Comparison of ENCODE assay signal across 10 cellular contexts in the genomic region with DNA sequence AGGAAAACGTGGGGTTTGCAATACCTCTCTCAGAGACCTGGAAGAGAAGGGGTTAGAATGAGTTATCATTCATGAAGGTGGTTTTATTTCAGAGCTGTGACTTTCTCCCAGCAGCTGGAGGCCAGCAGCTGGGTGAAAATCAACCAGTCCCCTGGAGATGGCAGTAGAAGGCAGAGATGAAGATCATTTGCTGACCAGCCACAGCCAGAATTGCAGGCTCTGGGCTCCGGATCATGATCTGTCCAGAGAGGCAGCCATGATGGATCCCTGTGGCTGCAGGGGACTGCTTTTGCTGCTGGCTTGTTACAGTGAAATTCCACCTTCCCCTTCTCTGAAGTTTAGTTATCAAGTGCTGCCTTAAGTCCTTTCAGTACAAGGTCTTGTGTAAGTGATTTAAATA. TPM values are rescaled to one million over a fixed set of nuclear protein-coding genes. Genes with fewer than 3 reads are reported as not detected.
A peak's percentile ranks its signal among the peaks of the same experiment; 100 is the strongest.
DNase-seq lines count a peak whose midpoint lies in the region; ATAC-seq and TF ChIP-seq lines count a peak whose summit lies in the region.
"Had no signal": no experiment of that assay in that cellular context is flagged by ENCODE, and none has a peak within 500 bp of the region (broad histone marks: within the 10 kb centered on the region; RNA-seq: fewer than 3 reads in every experiment).

No MANE protein-coding gene starts in this region.

- no CpG with 5 or more reads among the region's 2 CpGs for WGBS in IMR-90 (ENCODE audit: extremely low coverage in 2 of 2, insufficient read length in 1 of 2), 2 experiments
- WGBS in right lobe of liver (ENCODE audit: insufficient coverage, low coverage, low lambda C conversion rate, missing lambda C conversion rate) = 34% methylated on average over 2 of the region's 2 CpGs
- WGBS in prostate gland = 30% methylated on average over 2 of the region's 2 CpGs

- H3K27ac ChIP-seq in IMR-90 (ENCODE audit: insufficient read depth, low read length) (no peak overlapping the region), brain microvascular endothelial cell (no peak overlapping the region), right lobe of liver (no peak overlapping the region), prostate gland (no peak overlapping the region)
- H3K27ac ChIP-seq: upper lobe of left lung had no signal

- TF ChIP-seq RAD21 in IMR-90 (IDR thresholded peaks at IDR 0.05; ENCODE audit: low read length) = no peak

- H3K36me3 ChIP-seq in BE2C (no peaks in the 10 kb centered on the region), IMR-90 (ENCODE audit: control insufficient read depth, insufficient read depth, low read length) (no peaks in the 10 kb centered on the region), brain microvascular endothelial cell (replicated peaks) (no peaks in the 10 kb centered on the region), right lobe of liver (no peaks in the 10 kb centered on the region), prostate gland (no peaks in the 10 kb centered on the region)
- H3K36me3 ChIP-seq: upper lobe of left lung had no signal

- no peak overlapping the region for H4K5ac ChIP-seq in IMR-90 (ENCODE audit: low read depth, low read length)

- H2AK5ac ChIP-seq in IMR-90 (ENCODE audit: low read depth, low read length) = no peak overlapping the region

- CTCF ChIA-PET in IMR-90 (lab: Yijun Ruan, JAX) = interaction anchor here (0.6 to 1.2 kb wide), 2 partner anchors 17 to 300 kb away, joined by 3 read pairs; no protein-coding TSS in a partner anchor

- no peak overlapping the region for H2BK15ac ChIP-seq in IMR-90 (ENCODE audit: low read depth, low read length)

- H3K4ac ChIP-seq in IMR-90 (ENCODE audit: low read depth, low read length) = no peak overlapping the region

- no peak overlapping the region for H2AK9ac ChIP-seq in IMR-90 (replicated peaks; ENCODE audit: low read depth, low read length, poor library complexity)

- H3K9me3 ChIP-seq in BE2C (no peaks in the 10 kb centered on the region), IMR-90 (ENCODE audit: control insufficient read depth, insufficient read depth, low read length) (no peaks in the 10 kb centered on the region), right lobe of liver (no peaks in the 10 kb centered on the region), prostate gland (no peaks in the 10 kb centered on the region)
- H3K9me3 ChIP-seq: upper lobe of left lung had no signal

- no peak overlapping the region for H2AFZ ChIP-seq in IMR-90 (replicated peaks; ENCODE audit: low read length, poor library complexity)

- no peak overlapping the region for H3K9ac ChIP-seq in IMR-90 (ENCODE audit: low read depth, low read length)

- no peaks in the 10 kb centered on the region for H3K27me3 ChIP-seq in BE2C
- peaks cover 2% of the 10 kb centered on the region; the same call in 1 of the 2 replicates for H3K27me3 ChIP-seq in IMR-90 (ENCODE audit: control insufficient read depth, insufficient read depth, low read length)
- H3K27me3 ChIP-seq in brain microvascular endothelial cell (replicated peaks) = no peaks in the 10 kb centered on the region
- no peaks in the 10 kb centered on the region for H3K27me3 ChIP-seq in right lobe of liver
- no peaks in the 10 kb centered on the region for H3K27me3 ChIP-seq in prostate gland (replicated peaks; ENCODE audit: insufficient read depth)
- H3K27me3 ChIP-seq: upper lobe of left lung had no signal

- no peaks in the 10 kb centered on the region for H3K4me1 ChIP-seq in BE2C
- no peaks in the 10 kb centered on the region for H3K4me1 ChIP-seq in IMR-90 (ENCODE audit: control insufficient read depth, insufficient read depth, low read length)
- no peaks in the 10 kb centered on the region for H3K4me1 ChIP-seq in right lobe of liver
- H3K4me1 ChIP-seq in prostate gland (replicated peaks) = no peaks in the 10 kb centered on the region
- H3K4me1 ChIP-seq: upper lobe of left lung had no signal

- no peak overlapping the region for H3K56ac ChIP-seq in IMR-90 (ENCODE audit: extremely low read depth, insufficient read depth, low read length)

- H3K23ac ChIP-seq in IMR-90 (ENCODE audit: low read depth, low read length) = no peak overlapping the region

- no peak overlapping the region for H3K4me2 ChIP-seq in IMR-90 (ENCODE audit: low read depth, low read length)

- BruUV-seq in IMR-90 (replicated peaks; lab: Mats Ljungman, UMichigan) = no TSS peak

- no peak overlapping the region for H2BK5ac ChIP-seq in IMR-90 (ENCODE audit: low read depth, low read length, poor library complexity, severe bottlenecking)

- no peak overlapping the region for H4K8ac ChIP-seq in IMR-90 (ENCODE audit: low read depth in 2 of 2, low read length in 2 of 2)

- H3K14ac ChIP-seq in IMR-90 (replicated peaks; ENCODE audit: low read depth, low read length) = no peak overlapping the region

- H4K91ac ChIP-seq in IMR-90 (ENCODE audit: insufficient read depth, low read depth, low read length) = no peak overlapping the region

- peak; percentile 38 for TF ChIP-seq CTCF in BE2C (IDR thresholded peaks at IDR 0.05; ENCODE audit: low read depth, low read length)
- no peak for TF ChIP-seq CTCF in IMR-90 (conservative IDR thresholded peaks at IDR 0.05; ENCODE audit: low read depth, low read length)
- peak; percentile 42 for TF ChIP-seq CTCF in brain microvascular endothelial cell (IDR thresholded peaks at IDR 0.05; ENCODE audit: low read depth, low read length, missing control alignments)
- TF ChIP-seq CTCF in right lobe of liver (IDR thresholded peaks at IDR 0.05) = peak; percentile 37 to 53 (median 45)
- TF ChIP-seq CTCF in prostate gland (IDR thresholded peaks at IDR 0.05) = no peak

- H3K9me1 ChIP-seq in IMR-90 (ENCODE audit: insufficient read depth, low read length) = no peaks in the 10 kb centered on the region

- H2BK120ac ChIP-seq in IMR-90 (ENCODE audit: low read depth, low read length) = no peak overlapping the region

- DNase-seq in BE2C (peak; percentile 34), IMR-90 (peak; percentile 3), brain microvascular endothelial cell (peak; percentile 28), right lobe of liver (peak; percentile 32 to 58 (median 54)), NCI-H510A treated with DMSO at 0.1 percent for 48 hours (lab: John Stamatoyannopoulos, UW) (no peak), NCI-H226 (no peak), prostate gland (ENCODE audit: low spot score) (no peak)
- DNase-seq: NCI-H2171 treated with DMSO at 0.1 percent for 48 hours had no signal

- TF ChIP-seq POLR2A in IMR-90 (IDR thresholded peaks at IDR 0.05; ENCODE audit: low read depth, low read length) (no peak), right lobe of liver (IDR thresholded peaks at IDR 0.05) (no peak), prostate gland (IDR thresholded peaks at IDR 0.05) (no peak)

- in situ Hi-C loops in IMR-90 (cut with MboI; ENCODE audit: low sequenced_read_pairs) (no loop called here), brain microvascular endothelial cell (cut with HindIII; ENCODE audit: low pct_ligation_motif_present, low sequenced_read_pairs) (no loop called here)

- dilution Hi-C loops in IMR-90 (cut with HindIII; ENCODE audit: low sequenced_read_pairs, unreplicated experiment) = no loop called here

- H3K4me3 ChIP-seq in BE2C (ENCODE audit: low read depth, low read length) (no peak overlapping the region), IMR-90 (ENCODE audit: insufficient read depth, low read depth, low read length) (no peak overlapping the region), brain microvascular endothelial cell (ENCODE audit: low read depth, low read length) (no peak overlapping the region), right lobe of liver (no peak overlapping the region), prostate gland (no peak overlapping the region)
- H3K4me3 ChIP-seq: upper lobe of left lung had no signal

- no peak overlapping the region for H2BK20ac ChIP-seq in IMR-90 (ENCODE audit: low read depth, low read length)

- intact Hi-C loops in IMR-90 (cut with micrococcal nuclease) = no loop called here
- intact Hi-C loops in right lobe of liver (cut with DNase I) = no loop called here
- intact Hi-C loops in prostate gland (cut with DNase I) = no loop called here

- POLR2A ChIA-PET in IMR-90 (lab: Charles Lee; ENCODE audit: unreplicated experiment) = no interaction called here

- H4K20me1 ChIP-seq in IMR-90 (ENCODE audit: insufficient read depth, low read length) = no peaks in the 10 kb centered on the region

- no peaks in the 10 kb centered on the region for H3K79me1 ChIP-seq in IMR-90 (ENCODE audit: low read depth in 1 of 2, low read length in 2 of 2)

- no peak overlapping the region for H3K18ac ChIP-seq in IMR-90 (ENCODE audit: low read depth, low read length)

- ATAC-seq in IMR-90 (ENCODE audit: low read depth) = peak; percentile 49; the same call in 1 of the 2 replicates
- ATAC-seq in right lobe of liver = peak; percentile 92 to 97 (median 95)
- no peak for ATAC-seq in HG03442 (IDR thresholded peaks at IDR 0.05; ENCODE audit: unreplicated experiment)

TF ChIP-seq in IMR-90, 13 proteins besides CTCF, POLR2A, EP300 and RAD21:
- TF ChIP-seq NFE2L2 (IDR thresholded peaks at IDR 0.05; ENCODE audit: low read depth, low read length) (no peak), MAZ (IDR thresholded peaks at IDR 0.05; ENCODE audit: borderline replicate concordance, low read depth, low read length) (no peak)

RNA-seq across cellular contexts. Expression of a gene that starts 46.9 kb away (rescaled TPM):
- 11.3 TPM for polyA plus RNA-seq in BE2C (2012; ENCODE audit: insufficient read depth, insufficient read length, low read depth)
- 4.7 and 6.1 TPM in 2 replicates for total RNA-seq in IMR-90 (2012; rRNA removed)
- 6.0 and 6.4 TPM in 2 replicates for polyA plus RNA-seq in IMR-90 (2012; rRNA removed)
- polyA plus RNA-seq in IMR-90 (2012; cell fraction: cytosol; rRNA removed) = 2.3 and 3.2 TPM in 2 replicates
- polyA plus RNA-seq in IMR-90 (2012; cell fraction: nucleus; rRNA removed; ENCODE audit: low replicate concordance) = 4.3 and 21.7 TPM in 2 replicates
- 10 to 100 TPM; 17.1 to 38.6 (median 23.6) TPM for total RNA-seq in right lobe of liver
- 100 to 1,000 TPM in 1 of 2 donors, 10 to 100 TPM in 1; 53.1 to 166 TPM for total RNA-seq in prostate gland

Comparison
In these comparisons a context has a peak if more than half of its experiments do, and no peak if none do; other contexts are left out.
1. DNase-seq: peak in BE2C (single experiment), IMR-90 (single experiment), brain microvascular endothelial cell (single experiment) and right lobe of liver (3 of 3); none in NCI-H510A treated with DMSO at 0.1 percent for 48 hours (single experiment), NCI-H226 (single experiment) and prostate gland (single experiment).
2. CTCF ChIP-seq: peak in BE2C (single experiment), brain microvascular endothelial cell (single experiment) and right lobe of liver (4 of 4); none in IMR-90 (single experiment) and prostate gland (0 of 4).